In the genomic region with DNA sequence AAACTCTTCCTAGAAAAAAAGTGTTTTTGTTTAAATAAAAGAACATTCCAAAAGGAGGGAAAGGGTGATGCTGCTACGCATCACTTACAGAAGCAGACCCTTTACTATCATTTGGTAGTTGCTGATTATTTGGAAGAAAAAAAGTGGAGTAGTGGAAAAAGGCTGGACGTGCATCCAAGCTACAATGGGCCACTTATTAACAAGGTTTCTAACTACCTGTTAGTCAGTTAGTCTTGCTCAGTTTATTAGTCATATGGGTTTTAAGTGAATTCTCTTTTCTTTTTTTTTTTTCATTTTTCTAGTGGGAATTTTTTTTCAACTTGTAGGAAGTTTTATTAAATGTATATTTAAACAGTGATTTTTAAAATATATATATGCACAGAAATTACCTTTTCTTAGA, we compare ENCODE assay signal across 24 cellular contexts.
"Had no signal": no experiment of that assay in that cellular context is flagged by ENCODE, and none has a peak within 500 bp of the region (broad histone marks: within the 10 kb centered on the region; RNA-seq: fewer than 3 reads in every experiment).

No MANE protein-coding gene starts in this region.

- H3K9me3 ChIP-seq: left ventricle myocardium inferior, mucosa of descending colon, pancreas, prostate gland, sigmoid colon, suprapubic skin, thoracic aorta, tibial artery, uterus had no signal

- H3K27ac Mint-ChIP-seq: naive thymus-derived CD4-positive, alpha-beta T cell; natural killer cell treated with Interleukin-12 subunit alpha and Interleukin-12 subunit beta and Interleukin-15 and Interleukin-18, amount 100 ng/mL, for 72 hours; stimulated activated effector memory CD8-positive, alpha-beta T cell treated with anti-CD3 and anti-CD28 coated beads, Interleukin-12 subunit alpha, Interleukin-12 subunit beta, amount 100 ng/mL, for 72 hours; stimulated activated naive CD8-positive, alpha-beta T cell treated with anti-CD3 and anti-CD28 coated beads, Interleukin-15, Interleukin-2, amounts not matched to agents 100 ng/mL and 50 ng/mL, for 24 hours; type B pancreatic cell had no signal

- FAIRE-seq: keratinocyte, pancreas, small intestine had no signal

- H3K27ac ChIP-seq: left ventricle myocardium inferior, pancreas, prostate gland, sigmoid colon, spleen, suprapubic skin, thoracic aorta, tibial artery, uterus had no signal

- H3K27me3 Mint-ChIP-seq: stimulated activated naive CD8-positive, alpha-beta T cell treated with anti-CD3 and anti-CD28 coated beads, Interleukin-15, Interleukin-2, amounts not matched to agents 100 ng/mL and 50 ng/mL, for 24 hours; type B pancreatic cell had no signal

- ATAC-seq: left cardiac atrium; mucosa of descending colon; naive thymus-derived CD4-positive, alpha-beta T cell; natural killer cell treated with Interleukin-12 subunit alpha and Interleukin-12 subunit beta and Interleukin-15 and Interleukin-18, amount 100 ng/mL, for 72 hours; pancreas; stimulated activated effector memory CD8-positive, alpha-beta T cell treated with anti-CD3 and anti-CD28 coated beads, Interleukin-12 subunit alpha, Interleukin-12 subunit beta, amount 100 ng/mL, for 72 hours had no signal

- H3K27me3 ChIP-seq: sigmoid colon, spleen, suprapubic skin, tibial artery, uterus had no signal

- H3K4me3 Mint-ChIP-seq: naive thymus-derived CD4-positive, alpha-beta T cell; natural killer cell treated with Interleukin-12 subunit alpha and Interleukin-12 subunit beta and Interleukin-15 and Interleukin-18, amount 100 ng/mL, for 72 hours; stimulated activated effector memory CD8-positive, alpha-beta T cell treated with anti-CD3 and anti-CD28 coated beads, Interleukin-12 subunit alpha, Interleukin-12 subunit beta, amount 100 ng/mL, for 72 hours; stimulated activated naive CD8-positive, alpha-beta T cell treated with anti-CD3 and anti-CD28 coated beads, Interleukin-15, Interleukin-2, amounts not matched to agents 100 ng/mL and 50 ng/mL, for 24 hours; type B pancreatic cell had no signal

- H3K4me3 ChIP-seq: left ventricle myocardium inferior, lung, mucosa of descending colon, pancreas, prostate gland, sigmoid colon, spleen, suprapubic skin, thoracic aorta, tibial artery, uterus had no signal

- H3K36me3 ChIP-seq: left ventricle myocardium inferior, pancreas, prostate gland, sigmoid colon, spleen, suprapubic skin, thoracic aorta, tibial artery, uterus had no signal

- H3K36me3 Mint-ChIP-seq: naive thymus-derived CD4-positive, alpha-beta T cell; natural killer cell treated with Interleukin-12 subunit alpha and Interleukin-12 subunit beta and Interleukin-15 and Interleukin-18, amount 100 ng/mL, for 72 hours; stimulated activated effector memory CD8-positive, alpha-beta T cell treated with anti-CD3 and anti-CD28 coated beads, Interleukin-12 subunit alpha, Interleukin-12 subunit beta, amount 100 ng/mL, for 72 hours; type B pancreatic cell had no signal

- H3K4me1 ChIP-seq: left ventricle myocardium inferior, pancreas, prostate gland, sigmoid colon, spleen, suprapubic skin, tibial artery, uterus had no signal

- H3K4me1 Mint-ChIP-seq: naive thymus-derived CD4-positive, alpha-beta T cell; stimulated activated effector memory CD8-positive, alpha-beta T cell treated with anti-CD3 and anti-CD28 coated beads, Interleukin-12 subunit alpha, Interleukin-12 subunit beta, amount 100 ng/mL, for 72 hours had no signal

- DNase-seq: hippocampal formation; left cardiac atrium; left ventricle myocardium inferior; midbrain; mucosa of descending colon; naive thymus-derived CD4-positive, alpha-beta T cell; pancreas; posterior cingulate gyrus; sigmoid colon; small intestine; spleen; stimulated activated CD4-positive, alpha-beta T cell treated with anti-CD3 and anti-CD28 coated beads, Interleukin-4, amount 100 ng/mL, for 24 hours; stimulated activated naive CD4-positive, alpha-beta T cell; tibial artery; uterus had no signal
